In the genomic region with DNA sequence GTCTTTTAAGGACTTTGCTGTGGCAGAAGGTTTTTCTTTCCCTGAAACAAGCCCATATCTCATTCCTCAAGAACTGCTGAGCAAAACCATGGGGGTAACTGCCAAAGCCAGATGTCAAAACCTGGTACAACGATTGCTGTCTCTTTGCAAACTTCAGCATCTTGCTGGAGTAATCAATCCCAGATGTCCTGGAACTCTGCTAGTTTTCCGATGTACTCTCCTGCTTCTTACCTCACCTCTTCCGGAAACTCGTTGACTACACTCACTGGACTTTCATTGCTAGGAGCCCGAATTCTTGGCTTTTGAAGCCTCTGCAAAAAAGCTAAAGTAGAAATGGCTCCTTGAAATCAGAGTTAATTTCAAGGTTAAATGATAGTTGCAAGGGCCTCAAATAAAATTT, we compare ENCODE assay signal across 19 cellular contexts. TPM values are rescaled to one million over a fixed set of nuclear protein-coding genes. Genes with fewer than 3 reads are reported as not detected.
A peak's percentile ranks its signal among the peaks of the same experiment; 100 is the strongest.
DNase-seq lines count a peak whose midpoint lies in the region; ATAC-seq and TF ChIP-seq lines count a peak whose summit lies in the region.
"Had no signal": no experiment of that assay in that cellular context is flagged by ENCODE, and none has a peak within 500 bp of the region (broad histone marks: within the 10 kb centered on the region; RNA-seq: fewer than 3 reads in every experiment).

No MANE protein-coding gene starts in this region.

- H3K9me3 ChIP-seq in fibroblast of lung (ENCODE audit: control insufficient read depth, insufficient read depth, low read depth, low read length) = no peaks in the 10 kb centered on the region
- H3K9me3 ChIP-seq: BLaER1 treated with 17β-estradiol and CSF1 and Interleukin-3, amounts not matched to agents 10 nM and 100 nM; lower lobe of right lung; ovary; right lobe of liver; stomach had no signal

- no peak overlapping the region for H3K4me3 Mint-ChIP-seq in chondrocyte (ENCODE audit: unreplicated experiment)
- H3K4me3 Mint-ChIP-seq: activated CD4-positive, alpha-beta T cell treated with anti-CD3 and anti-CD28 coated beads for 36 hours; activated naive CD8-positive, alpha-beta T cell treated with anti-CD3 and anti-CD28 coated beads, Interleukin-2, amount 50 U/mL, for 24 hours; activated T-helper 17 cell treated with anti-CD3 and anti-CD28 coated beads, Interleukin-2, amount 50 U/mL, for 72 hours had no signal

- TF ChIP-seq CTCF in fibroblast of lung (conservative IDR thresholded peaks at IDR 0.05 in 1 of 2, IDR thresholded peaks at IDR 0.05 in 1 of 2; ENCODE audit: low read depth in 1 of 2, low read length in 2 of 2) = no peak
- no peak for TF ChIP-seq CTCF in chondrocyte (IDR thresholded peaks at IDR 0.05)

- H2AFZ ChIP-seq in fibroblast of lung (ENCODE audit: low read length) = no peak overlapping the region

- H3K4me1 ChIP-seq in fibroblast of lung (ENCODE audit: control insufficient read depth, extremely low read depth, insufficient read depth, low read length) = no peaks in the 10 kb centered on the region
- H3K4me1 ChIP-seq: lower lobe of right lung, right lobe of liver, stomach had no signal

- intact Hi-C loops in sciatic nerve (cut with DNase I) (loop anchor here (10.0 kb wide), 1 partner anchor 407 kb away; no protein-coding TSS in a partner anchor), head of caudate nucleus (cut with DNase I) (loop anchor here (10.0 kb wide), 2 partner anchors 237 to 367 kb away; a partner anchor contains a TSS)

- no peaks in the 10 kb centered on the region for H3K36me3 Mint-ChIP-seq in chondrocyte (ENCODE audit: low read depth)

- no peaks in the 10 kb centered on the region for H3K9me3 Mint-ChIP-seq in chondrocyte (ENCODE audit: low read depth)
- H3K9me3 Mint-ChIP-seq: activated naive CD8-positive, alpha-beta T cell treated with anti-CD3 and anti-CD28 coated beads, Interleukin-2, amount 50 U/mL, for 24 hours; activated T-helper 17 cell treated with anti-CD3 and anti-CD28 coated beads, Interleukin-2, amount 50 U/mL, for 72 hours had no signal

- H4K20me1 ChIP-seq in fibroblast of lung (ENCODE audit: control insufficient read depth, extremely low read depth, insufficient read depth, low read length) = no peaks in the 10 kb centered on the region
- H4K20me1 ChIP-seq: BLaER1 treated with 17β-estradiol and CSF1 and Interleukin-3, amounts not matched to agents 10 nM and 100 nM had no signal

- ATAC-seq in sciatic nerve = peak; percentile 91
- ATAC-seq: activated CD4-positive, alpha-beta T cell treated with anti-CD3 and anti-CD28 coated beads for 36 hours; activated naive CD8-positive, alpha-beta T cell treated with anti-CD3 and anti-CD28 coated beads, Interleukin-2, amount 50 U/mL, for 24 hours; activated T-helper 17 cell treated with anti-CD3 and anti-CD28 coated beads, Interleukin-2, amount 50 U/mL, for 72 hours; lower lobe of right lung; right lobe of liver had no signal

- no peaks in the 10 kb centered on the region for H3K27me3 ChIP-seq in fibroblast of lung (ENCODE audit: control insufficient read depth, insufficient read depth, low read length)
- H3K27me3 ChIP-seq: BLaER1 treated with 17β-estradiol and CSF1 and Interleukin-3, amounts not matched to agents 10 nM and 100 nM; ovary; right lobe of liver; stomach had no signal

- H3K4me2 ChIP-seq in fibroblast of lung (ENCODE audit: extremely low read depth, insufficient read depth, low read length) = no peak overlapping the region
- H3K4me2 ChIP-seq: BLaER1 treated with 17β-estradiol and CSF1 and Interleukin-3, amounts not matched to agents 10 nM and 100 nM had no signal

- H3K4me1 Mint-ChIP-seq in chondrocyte (ENCODE audit: low read depth) = peaks cover 17% of the 10 kb centered on the region
- H3K4me1 Mint-ChIP-seq: activated CD4-positive, alpha-beta T cell treated with anti-CD3 and anti-CD28 coated beads for 36 hours; activated naive CD8-positive, alpha-beta T cell treated with anti-CD3 and anti-CD28 coated beads, Interleukin-2, amount 50 U/mL, for 24 hours; activated T-helper 17 cell treated with anti-CD3 and anti-CD28 coated beads, Interleukin-2, amount 50 U/mL, for 72 hours had no signal

- no peak overlapping the region for H3K9ac ChIP-seq in fibroblast of lung (ENCODE audit: insufficient read depth, low read length)
- H3K9ac ChIP-seq: BLaER1 treated with 17β-estradiol and CSF1 and Interleukin-3, amounts not matched to agents 10 nM and 100 nM had no signal

- H3K36me3 ChIP-seq in fibroblast of lung (ENCODE audit: control insufficient read depth, insufficient read depth, low read length) = no peaks in the 10 kb centered on the region
- H3K36me3 ChIP-seq: lower lobe of right lung, ovary, right lobe of liver, stomach had no signal

- H3K79me2 ChIP-seq in fibroblast of lung (ENCODE audit: control insufficient read depth, insufficient read depth, low read length) = no peaks in the 10 kb centered on the region

- DNase-seq in EH (ENCODE audit: low read depth) (peak; percentile 88), RPMI7951 (ENCODE audit: low read depth) (peak; percentile 44), fibroblast of lung (ENCODE audit: low read depth in 2 of 2) (peak; percentile 66), sciatic nerve (ENCODE audit: low spot score) (no peak), chondrocyte (ENCODE audit: low spot score) (no peak), T1000 (lab: John Stamatoyannopoulos, UW) (no peak), head of caudate nucleus (no peak)
- DNase-seq: activated CD4-positive, alpha-beta T cell treated with anti-CD3 and anti-CD28 coated beads for 36 hours; activated naive CD8-positive, alpha-beta T cell treated with anti-CD3 and anti-CD28 coated beads, Interleukin-2, amount 50 U/mL, for 24 hours; GDM1; Kasumi-1; lower lobe of right lung; NCI-H1417; ovary; right lobe of liver; stimulated activated CD4-positive, alpha-beta T cell treated with anti-CD3 and anti-CD28 coated beads, Interleukin-2, amount 100 ng/mL, for 24 hours; stomach had no signal

- no peak overlapping the region for H3K27ac Mint-ChIP-seq in chondrocyte (ENCODE audit: unreplicated experiment)
- H3K27ac Mint-ChIP-seq: activated CD4-positive, alpha-beta T cell treated with anti-CD3 and anti-CD28 coated beads for 36 hours; activated naive CD8-positive, alpha-beta T cell treated with anti-CD3 and anti-CD28 coated beads, Interleukin-2, amount 50 U/mL, for 24 hours; activated T-helper 17 cell treated with anti-CD3 and anti-CD28 coated beads, Interleukin-2, amount 50 U/mL, for 72 hours had no signal

- no peak overlapping the region for H3K27ac ChIP-seq in fibroblast of lung (ENCODE audit: insufficient read depth, low read length)
- H3K27ac ChIP-seq: BLaER1 treated with 17β-estradiol and CSF1 and Interleukin-3, amounts not matched to agents 10 nM and 100 nM; lower lobe of right lung; ovary; right lobe of liver; stomach had no signal

- H3K4me3 ChIP-seq in fibroblast of lung (replicated peaks in 1 of 4; ENCODE audit: control extremely low read depth in 1 of 4, insufficient read depth in 1 of 4, low read depth in 3 of 4, low read length in 4 of 4) = no peak overlapping the region
- H3K4me3 ChIP-seq: BLaER1 treated with 17β-estradiol and CSF1 and Interleukin-3, amounts not matched to agents 10 nM and 100 nM; lower lobe of right lung; ovary; right lobe of liver; stomach had no signal

- H3K27me3 Mint-ChIP-seq in chondrocyte (ENCODE audit: low read depth) = no peaks in the 10 kb centered on the region
- H3K27me3 Mint-ChIP-seq: activated CD4-positive, alpha-beta T cell treated with anti-CD3 and anti-CD28 coated beads for 36 hours had no signal

RNA-seq across cellular contexts. Expression of a gene that starts 23.3 kb away (rescaled TPM):
- 34.6 and 74.0 TPM in 2 replicates for total RNA-seq in RPMI7951 (2014; rRNA removed; shearing (Covaris generic))
- total RNA-seq in fibroblast of lung (69.6 and 123 TPM in 2 replicates), sciatic nerve (16.3 TPM), chondrocyte (20.3 to 24.7 TPM (median 20.5 TPM) in 3 replicates)
- 40.4 and 46.9 TPM in 2 replicates for polyA plus RNA-seq in fibroblast of lung
- polyA plus RNA-seq in fibroblast of lung (2012) = 41.0 and 41.7 TPM in 2 replicates
- polyA minus RNA-seq in fibroblast of lung (ENCODE audit: low replicate concordance) = 8.2 and 9.8 TPM in 2 replicates

RNA-seq across cellular contexts. Expression of a gene that starts 23.5 kb away (rescaled TPM):
- total RNA-seq in RPMI7951 (2014; rRNA removed; shearing (Covaris generic)) = 55.8 and 65.8 TPM in 2 replicates
- total RNA-seq in fibroblast of lung (40.8 and 46.9 TPM in 2 replicates), sciatic nerve (20.3 TPM), chondrocyte (14.7 to 24.1 TPM (median 15.7 TPM) in 3 replicates)
- polyA plus RNA-seq in fibroblast of lung = 42.3 and 84.2 TPM in 2 replicates
- polyA plus RNA-seq in fibroblast of lung (2012) = 28.8 and 57.8 TPM in 2 replicates
- 0.43 and 4.4 TPM in 2 replicates for polyA minus RNA-seq in fibroblast of lung (ENCODE audit: low replicate concordance)

RNA-seq across cellular contexts. Expression of a gene that starts 37.4 kb away (rescaled TPM):
- total RNA-seq in RPMI7951 (2014; rRNA removed; shearing (Covaris generic)) = 23.3 and 25.1 TPM in 2 replicates
- total RNA-seq in fibroblast of lung (49.8 and 64.4 TPM in 2 replicates), sciatic nerve (48.3 TPM), chondrocyte (37.3 to 45.4 TPM (median 39.3 TPM) in 3 replicates)
- 56.6 and 60.4 TPM in 2 replicates for polyA plus RNA-seq in fibroblast of lung
- polyA plus RNA-seq in fibroblast of lung (2012) = 48.3 and 49.5 TPM in 2 replicates
- polyA minus RNA-seq in fibroblast of lung (ENCODE audit: low replicate concordance) = 1.7 and 3.4 TPM in 2 replicates

RNA-seq across cellular contexts. Expression of a gene that starts 53.0 kb away (rescaled TPM):
- under 0.01 and 0.20 TPM in 2 replicates for total RNA-seq in RPMI7951 (2014; rRNA removed; shearing (Covaris generic))
- total RNA-seq in fibroblast of lung = 0.26 and 0.33 TPM in 2 replicates
- polyA plus RNA-seq in fibroblast of lung = 0.19 and 0.24 TPM in 2 replicates
- polyA plus RNA-seq in fibroblast of lung (2012) = 0.22 TPM in 1 of 2 replicates, not detected in the other
- polyA minus RNA-seq in fibroblast of lung (ENCODE audit: low replicate concordance) = not detected in 2 replicates
- total RNA-seq in sciatic nerve = 5.9 TPM
- total RNA-seq in chondrocyte = 1.0 TPM in 1 of 3 replicates, not detected in the others

Comparison
In these comparisons a context has a peak if more than half of its experiments do, and no peak if none do; other contexts are left out.
1. DNase-seq: peak in EH (single experiment), RPMI7951 (single experiment) and fibroblast of lung (2 of 2); none in sciatic nerve (single experiment), chondrocyte (single experiment), T1000 (single experiment) and head of caudate nucleus (0 of 42).